Comparison of ENCODE assay signal across 26 cellular contexts in the genomic region with DNA sequence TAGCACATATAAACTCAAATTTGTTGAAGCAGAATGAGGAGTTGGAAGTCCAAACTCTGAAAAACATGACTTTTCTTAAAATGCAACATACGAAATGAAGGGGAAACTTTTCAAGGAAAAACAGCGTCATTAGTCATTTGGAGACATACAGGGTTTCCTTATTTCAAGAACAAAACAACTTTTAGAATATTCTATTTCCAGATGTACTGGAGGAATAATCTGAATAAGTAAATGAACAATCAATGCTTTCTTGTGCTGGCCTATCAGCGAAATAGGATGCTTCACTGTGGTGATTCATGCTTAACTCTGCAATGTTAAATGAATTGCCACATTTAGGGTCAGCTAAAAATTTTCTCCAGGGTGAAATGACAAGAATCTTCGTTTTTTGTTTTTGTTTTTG.
"Had no signal": no experiment of that assay in that cellular context is flagged by ENCODE, and none has a peak within 500 bp of the region (broad histone marks: within the 10 kb centered on the region; RNA-seq: fewer than 3 reads in every experiment).

No MANE protein-coding gene starts in this region.

- H3K4me1 Mint-ChIP-seq: activated CD4-positive, alpha-beta memory T cell treated with anti-CD3 and anti-CD28 coated beads, Interleukin-2, amount 10 ng/mL, durations not matched to agents 7 days and 5 days; activated CD4-positive, alpha-beta T cell treated with anti-CD3 and anti-CD28 coated beads, Interleukin-2, amount 10 ng/mL, durations not matched to agents 7 days and 5 days; activated T-helper 17 cell treated with anti-CD3 and anti-CD28 coated beads, Interleukin-2, amount 50 U/mL, for 72 hours; endodermal cell; immature natural killer cell; T-helper 17 cell had no signal

- H3K4me1 ChIP-seq: gastrocnemius medialis, right lobe of liver had no signal

- H3K4me3 Mint-ChIP-seq: activated CD4-positive, alpha-beta memory T cell treated with anti-CD3 and anti-CD28 coated beads, Interleukin-2, amount 10 ng/mL, durations not matched to agents 7 days and 5 days; activated CD4-positive, alpha-beta T cell treated with anti-CD3 and anti-CD28 coated beads, Interleukin-2, amount 10 ng/mL, durations not matched to agents 7 days and 5 days; activated T-cell treated with anti-CD3 and anti-CD28 coated beads, Interleukin-2, amount 50 U/mL, for 24 hours; activated T-helper 17 cell treated with anti-CD3 and anti-CD28 coated beads, Interleukin-2, amount 50 U/mL, for 72 hours; endodermal cell; immature natural killer cell; natural killer cell treated with Interleukin-12 subunit alpha and Interleukin-12 subunit beta and Interleukin-15 and Interleukin-18, amount 100 ng/mL, for 72 hours; T-helper 17 cell had no signal

- H3K4me3 ChIP-seq: gastrocnemius medialis, mucosa of descending colon, right lobe of liver, tibial nerve had no signal

- H3K27ac ChIP-seq: brain microvascular endothelial cell, gastrocnemius medialis, right lobe of liver had no signal

- H3K9me3 Mint-ChIP-seq: activated T-helper 17 cell treated with anti-CD3 and anti-CD28 coated beads, Interleukin-2, amount 50 U/mL, for 72 hours; endodermal cell had no signal

- H3K27me3 ChIP-seq: brain microvascular endothelial cell, gastrocnemius medialis, right lobe of liver, tibial nerve had no signal

- H3K27ac Mint-ChIP-seq: activated CD4-positive, alpha-beta memory T cell treated with anti-CD3 and anti-CD28 coated beads, Interleukin-2, amount 10 ng/mL, durations not matched to agents 7 days and 5 days; activated CD4-positive, alpha-beta T cell treated with anti-CD3 and anti-CD28 coated beads, Interleukin-2, amount 10 ng/mL, durations not matched to agents 7 days and 5 days; activated T-cell treated with anti-CD3 and anti-CD28 coated beads, Interleukin-2, amount 50 U/mL, for 24 hours; activated T-helper 17 cell treated with anti-CD3 and anti-CD28 coated beads, Interleukin-2, amount 50 U/mL, for 72 hours; endodermal cell; immature natural killer cell; natural killer cell treated with Interleukin-12 subunit alpha and Interleukin-12 subunit beta and Interleukin-15 and Interleukin-18, amount 100 ng/mL, for 72 hours; T-helper 17 cell had no signal

- H3K36me3 ChIP-seq: brain microvascular endothelial cell, right lobe of liver, tibial nerve had no signal

- H3K27me3 Mint-ChIP-seq: activated CD4-positive, alpha-beta memory T cell treated with anti-CD3 and anti-CD28 coated beads, Interleukin-2, amount 10 ng/mL, durations not matched to agents 7 days and 5 days; activated CD4-positive, alpha-beta T cell treated with anti-CD3 and anti-CD28 coated beads, Interleukin-2, amount 10 ng/mL, durations not matched to agents 7 days and 5 days; activated T-cell treated with anti-CD3 and anti-CD28 coated beads, Interleukin-2, amount 50 U/mL, for 24 hours; activated T-helper 17 cell treated with anti-CD3 and anti-CD28 coated beads, Interleukin-2, amount 50 U/mL, for 72 hours; natural killer cell treated with Interleukin-12 subunit alpha and Interleukin-12 subunit beta and Interleukin-15 and Interleukin-18, amount 100 ng/mL, for 72 hours; T-helper 17 cell had no signal

- DNase-seq: activated CD4-positive, alpha-beta memory T cell treated with anti-CD3 and anti-CD28 coated beads, Interleukin-2, amount 10 ng/mL, durations not matched to agents 7 days and 5 days; activated CD4-positive, alpha-beta T cell treated with anti-CD3 and anti-CD28 coated beads, Interleukin-2, amount 10 ng/mL, durations not matched to agents 7 days and 5 days; activated CD4-positive, CD25-positive, alpha-beta regulatory T cell treated with anti-CD3 and anti-CD28 coated beads, Interleukin-2, amount 50 U/mL, for 72 hours; activated CD8-positive, alpha-beta memory T cell treated with anti-CD3 and anti-CD28 coated beads, Interleukin-2, amount 50 U/mL, for 48 hours; activated gamma-delta T cell treated with Interleukin-2 at 50 U/mL for 16 hours; activated naive CD4-positive, alpha-beta T cell treated with anti-CD3 and anti-CD28 coated beads, Interleukin-2, amount 50 U/mL, for 16 hours; activated T-cell treated with anti-CD3 and anti-CD28 coated beads, Interleukin-2, amount 50 U/mL, for 24 hours; amniotic stem cell; brain microvascular endothelial cell; cortex of kidney; endodermal cell; gastrocnemius medialis; hippocampal formation; immature natural killer cell; kidney glomerular epithelial cell; left ventricle myocardium superior; mucosa of descending colon; right lobe of liver; stimulated activated CD4-positive, alpha-beta T cell treated with anti-CD3 and anti-CD28 coated beads, Interleukin-2, amount 100 ng/mL, for 48 hours; stimulated activated naive CD4-positive, alpha-beta T cell treated with Interleukin-2 at 50 U/mL for 16 hours; T-helper 17 cell; T1000 had no signal

- H3K36me3 Mint-ChIP-seq: immature natural killer cell had no signal

- ATAC-seq: activated T-helper 17 cell treated with anti-CD3 and anti-CD28 coated beads, Interleukin-2, amount 50 U/mL, for 72 hours; esophagus mucosa; gastrocnemius medialis; left ventricle myocardium superior; mucosa of descending colon; natural killer cell treated with Interleukin-12 subunit alpha and Interleukin-12 subunit beta and Interleukin-15 and Interleukin-18, amount 100 ng/mL, for 72 hours; right lobe of liver; T-helper 17 cell had no signal

- H3K9me3 ChIP-seq: gastrocnemius medialis, mucosa of descending colon, right lobe of liver had no signal
